In genomic region chr1:116679091-116679827, GRCh38 we compare ENCODE assay signal across 18 cellular contexts. TPM values are rescaled to one million over a fixed set of nuclear protein-coding genes. Genes with fewer than 3 reads are reported as not detected.
A peak's percentile ranks its signal among the peaks of the same experiment; 100 is the strongest.
DNase-seq lines count a peak whose midpoint lies in the region; ATAC-seq lines count a peak whose summit lies in the region.
"Had no signal": no experiment of that assay in that cellular context is flagged by ENCODE, and none has a peak within 500 bp of the region (broad histone marks: within the 10 kb centered on the region; RNA-seq: fewer than 3 reads in every experiment).

No MANE protein-coding gene starts in this region.

- no peak overlapping the region for H2AK5ac ChIP-seq in trophoblast cell (ENCODE audit: low read length)

- no peak overlapping the region for H2BK120ac ChIP-seq in trophoblast cell (ENCODE audit: insufficient read depth, low read length, poor library complexity)

- H4K12ac ChIP-seq in trophoblast cell (ENCODE audit: low read depth, low read length): no peak overlapping the region

- H3K36me3 ChIP-seq in SJCRH30 (no peaks in the 10 kb centered on the region), trophoblast cell (ENCODE audit: control insufficient read depth in 1 of 2, insufficient read depth in 2 of 2, low read length in 2 of 2) (no peaks in the 10 kb centered on the region)
- H3K36me3 ChIP-seq: stomach had no signal

- H4K8ac ChIP-seq in trophoblast cell (ENCODE audit: low read depth, low read length): peak overlapping the region; percentile 8

- H3K23ac ChIP-seq in trophoblast cell (ENCODE audit: low read length): no peak overlapping the region

- no peaks in the 10 kb centered on the region for H3K79me2 ChIP-seq in trophoblast cell (ENCODE audit: control insufficient read depth, insufficient read depth, low read length, poor library complexity)

- H3K9ac ChIP-seq in trophoblast cell (ENCODE audit: low read length): no peak overlapping the region
- H3K9ac ChIP-seq: GM23248 had no signal

- ATAC-seq in Right ventricle myocardium superior (ENCODE audit: poor library complexity) (no peak), HG02938 (IDR thresholded peaks at IDR 0.05; ENCODE audit: unreplicated experiment) (no peak)
- ATAC-seq: A549; activated T-helper 17 cell treated with anti-CD3 and anti-CD28 coated beads, Interleukin-2, amount 50 U/mL, for 72 hours; psoas muscle had no signal

- H3K27me3 ChIP-seq in SJCRH30 (no peaks in the 10 kb centered on the region), trophoblast cell (ENCODE audit: insufficient read depth, low read length) (no peaks in the 10 kb centered on the region)

- H3K4me3 ChIP-seq in SJCRH30 (0 out of 2 replicates have a peak overlapping the region, but pooled peaks have one; percentile 12), trophoblast cell (ENCODE audit: low read depth, low read length) (no peak overlapping the region)
- H3K4me3 ChIP-seq: A549, GM23248, psoas muscle, stomach had no signal

- H4K91ac ChIP-seq in trophoblast cell (ENCODE audit: low read depth, low read length): no peak overlapping the region

- H3K4me1 ChIP-seq in SJCRH30: peaks cover 4% of the 10 kb centered on the region; the same call in 1 of the 2 replicates
- H3K4me1 ChIP-seq in trophoblast cell (ENCODE audit: control insufficient read depth in 1 of 2, insufficient read depth in 2 of 2, low read length in 2 of 2): peaks cover 3 to 8% of the 10 kb centered on the region in 2 experiments
- H3K4me1 ChIP-seq: A549, psoas muscle, stomach had no signal

- H3K27ac ChIP-seq in SJCRH30 (no peak overlapping the region), trophoblast cell (ENCODE audit: low read depth, low read length) (no peak overlapping the region)
- H3K27ac ChIP-seq: A549, GM23248, psoas muscle, stomach had no signal

- H3K14ac ChIP-seq in trophoblast cell (ENCODE audit: low read length): no peak overlapping the region

- no peak overlapping the region for H3K18ac ChIP-seq in trophoblast cell (ENCODE audit: low read length)

- H2BK12ac ChIP-seq in trophoblast cell (ENCODE audit: low read length): no peak overlapping the region

- no peak overlapping the region for H2BK5ac ChIP-seq in trophoblast cell (ENCODE audit: low read depth, low read length, poor library complexity)

- WGBS in trophoblast cell (ENCODE audit: extremely low coverage, insufficient coverage, insufficient read length): no CpG with 5 or more reads among the region's 7 CpGs

- H3K9me3 ChIP-seq in SJCRH30 (replicated peaks) (no peaks in the 10 kb centered on the region; the same call in 1 of the 2 replicates), trophoblast cell (ENCODE audit: insufficient read depth, low read depth, low read length) (no peaks in the 10 kb centered on the region)
- H3K9me3 ChIP-seq: psoas muscle had no signal

- no peak overlapping the region for H3K4ac ChIP-seq in trophoblast cell (ENCODE audit: low read depth, low read length)

- H3K4me2 ChIP-seq in trophoblast cell (ENCODE audit: low read length): no peak overlapping the region
- H3K4me2 ChIP-seq: A549 had no signal

- H2AFZ ChIP-seq in trophoblast cell (ENCODE audit: insufficient read depth, low read length, poor library complexity): no peak overlapping the region
- H2AFZ ChIP-seq: GM23248 had no signal

- peak; percentile 22 for DNase-seq in NCI-H82 (lab: John Stamatoyannopoulos, UW)
- DNase-seq in NCI-H82 treated with DMSO at 0.1 percent for 48 hours (lab: John Stamatoyannopoulos, UW; ENCODE audit: unreplicated experiment): no peak
- DNase-seq in SJCRH30: peak; percentile 33 to 57
- peak; percentile 76 for DNase-seq in epidermal melanocyte (ENCODE audit: insufficient read length, low spot score)
- DNase-seq in trophoblast cell: no peak
- no peak for DNase-seq in Right ventricle myocardium superior
- no peak for DNase-seq in SHP77 treated with DMSO at 0.1 percent for 48 hours (lab: John Stamatoyannopoulos, UW)
- DNase-seq: activated CD4-positive, CD25-positive, alpha-beta regulatory T cell; GM23248; Kasumi-1; naive B cell; NCI-H1417 treated with DMSO at 0.1 percent for 48 hours; psoas muscle; stimulated activated CD4-positive, alpha-beta T cell treated with anti-CD3 and anti-CD28 coated beads, Interleukin-12 subunit alpha, Interleukin-12 subunit beta, amount 100 ng/mL, for 4 hours; stomach had no signal

- H3K79me1 ChIP-seq in trophoblast cell (ENCODE audit: low read length): peaks cover 3% of the 10 kb centered on the region

- intact Hi-C loops in Right ventricle myocardium superior (cut with DNase I): no loop called here

RNA-seq across cellular contexts. Expression of gene IGSF3, which starts 11.7 kb away (rescaled TPM):
- total RNA-seq in SJCRH30 (2014; rRNA removed; shearing (Covaris generic)): 20.8 and 22.7 TPM in 2 replicates
- polyA plus RNA-seq in trophoblast cell (2013): 74.5 and 75.3 TPM in 2 replicates
- 17.5 TPM for total RNA-seq in Right ventricle myocardium superior

Comparison
In these comparisons a context has a peak if more than half of its experiments do, and no peak if none do; other contexts are left out.
1. DNase-seq: peak in NCI-H82 (single experiment), SJCRH30 (2 of 2) and epidermal melanocyte (single experiment); none in NCI-H82 treated with DMSO at 0.1 percent for 48 hours (single experiment), trophoblast cell (0 of 2), Right ventricle myocardium superior (single experiment) and SHP77 treated with DMSO at 0.1 percent for 48 hours (single experiment).